14 cellular contexts compared by ENCODE assay signal in the genomic region with DNA sequence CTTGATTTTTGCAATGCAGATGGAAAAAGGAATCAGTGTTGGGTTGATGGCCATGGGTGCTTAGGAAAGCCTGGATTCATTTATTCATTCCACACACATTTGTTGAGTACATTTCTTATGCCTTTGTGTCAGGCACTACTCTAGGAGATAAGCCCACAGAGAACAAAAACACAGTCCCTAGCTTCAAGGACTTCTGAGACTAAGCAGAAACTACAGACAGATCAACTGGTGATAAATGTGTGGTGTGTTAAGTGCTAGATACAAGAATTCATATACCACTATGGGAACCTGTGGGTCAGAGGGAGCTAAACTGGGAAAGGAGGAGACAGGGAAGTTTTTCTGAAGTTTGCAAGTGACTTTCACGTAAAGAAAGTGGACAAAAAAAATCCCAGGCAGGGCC.
DNase-seq lines count a peak whose midpoint lies in the region; ATAC-seq and TF ChIP-seq lines count a peak whose summit lies in the region.
"Had no signal": no experiment of that assay in that cellular context is flagged by ENCODE, and none has a peak within 500 bp of the region (broad histone marks: within the 10 kb centered on the region; RNA-seq: fewer than 3 reads in every experiment).

No MANE protein-coding gene starts in this region.

- H3K27ac ChIP-seq in BLaER1 treated with 17β-estradiol and CSF1 and Interleukin-3, amounts not matched to agents 10 nM and 100 nM, result peak overlapping the region in 5 of 11 experiments; percentile 6 to 58 (median 14); a peak in 5 of 22 replicates
- H3K27ac ChIP-seq in parathyroid adenoma (no peak overlapping the region), tibial artery (no peak overlapping the region)

- no peak overlapping the region for H2AFZ ChIP-seq in Loucy (ENCODE audit: low read length)
- H2AFZ ChIP-seq in parathyroid adenoma, result peak overlapping the region; percentile 53

- H3F3A ChIP-seq in Loucy (ENCODE audit: low read depth), result no peaks in the 10 kb centered on the region

- peaks cover 1% of the 10 kb centered on the region for H3K27me3 Mint-ChIP-seq in endothelial cell (ENCODE audit: unreplicated experiment)

- TF ChIP-seq CTCF in Loucy (conservative IDR thresholded peaks at IDR 0.05; ENCODE audit: low read length), result no peak
- no peak for TF ChIP-seq CTCF in endothelial cell (IDR thresholded peaks at IDR 0.05; ENCODE audit: unreplicated experiment)
- TF ChIP-seq CTCF in parathyroid adenoma (IDR thresholded peaks at IDR 0.05), result no peak
- TF ChIP-seq CTCF in tibial artery (IDR thresholded peaks at IDR 0.05), result no peak

- peaks cover 27 to 74% (median 39%) of the 10 kb centered on the region in 10 experiments for H3K4me1 ChIP-seq in BLaER1 treated with 17β-estradiol and CSF1 and Interleukin-3, amounts not matched to agents 10 nM and 100 nM
- H3K4me1 ChIP-seq in Loucy (ENCODE audit: insufficient read depth, low read length, poor library complexity, severe bottlenecking) (peaks cover 37% of the 10 kb centered on the region), parathyroid adenoma (peaks cover 4% of the 10 kb centered on the region), tibial artery (peaks cover 0 to 10% (median 0%) of the 10 kb centered on the region in 4 donors)

- H3K79me2 ChIP-seq in Loucy (ENCODE audit: insufficient read depth, low read length) (no peaks in the 10 kb centered on the region), parathyroid adenoma (no peaks in the 10 kb centered on the region)

- H3K4me1 Mint-ChIP-seq in endothelial cell (ENCODE audit: unreplicated experiment), result peaks cover 31% of the 10 kb centered on the region
- H3K4me1 Mint-ChIP-seq in stimulated activated effector memory CD8-positive, alpha-beta T cell treated with anti-CD3 and anti-CD28 coated beads, Interleukin-12 subunit alpha, Interleukin-12 subunit beta, amount 100 ng/mL, for 72 hours, result peaks cover 38% of the 10 kb centered on the region

- no peaks in the 10 kb centered on the region for H3K36me3 Mint-ChIP-seq in endothelial cell (ENCODE audit: low read depth, unreplicated experiment)
- H3K36me3 Mint-ChIP-seq in stimulated activated effector memory CD8-positive, alpha-beta T cell treated with anti-CD3 and anti-CD28 coated beads, Interleukin-12 subunit alpha, Interleukin-12 subunit beta, amount 100 ng/mL, for 72 hours, result no peaks in the 10 kb centered on the region
- H3K36me3 Mint-ChIP-seq: CD8-positive, alpha-beta T cell had no signal

- H3K27me3 ChIP-seq in BLaER1 treated with 17β-estradiol and CSF1 and Interleukin-3, amounts not matched to agents 10 nM and 100 nM, result no peaks in the 10 kb centered on the region
- no peaks in the 10 kb centered on the region for H3K27me3 ChIP-seq in Loucy (ENCODE audit: insufficient read depth, low read length, poor library complexity, severe bottlenecking)
- no peaks in the 10 kb centered on the region for H3K27me3 ChIP-seq in parathyroid adenoma (ENCODE audit: control insufficient read depth, insufficient read depth, low read length)
- H3K27me3 ChIP-seq in tibial artery, result no peaks in the 10 kb centered on the region

- H3K4me3 ChIP-seq in BLaER1 treated with 17β-estradiol and CSF1 and Interleukin-3, amounts not matched to agents 10 nM and 100 nM, result no peak overlapping the region
- H3K4me3 ChIP-seq in Loucy (ENCODE audit: low read length, poor library complexity, severe bottlenecking) (no peak overlapping the region), parathyroid adenoma (ENCODE audit: low read depth, low read length) (no peak overlapping the region), tibial artery (no peak overlapping the region)

- ATAC-seq in stimulated activated effector memory CD8-positive, alpha-beta T cell treated with anti-CD3 and anti-CD28 coated beads, Interleukin-12 subunit alpha, Interleukin-12 subunit beta, amount 100 ng/mL, for 72 hours, result no peak
- ATAC-seq in GM21447 (IDR thresholded peaks at IDR 0.05; ENCODE audit: unreplicated experiment), result no peak
- ATAC-seq: CD8-positive, alpha-beta T cell had no signal

- peak overlapping the region; percentile 55 for H3K27ac Mint-ChIP-seq in endothelial cell (ENCODE audit: unreplicated experiment)
- H3K27ac Mint-ChIP-seq in stimulated activated effector memory CD8-positive, alpha-beta T cell treated with anti-CD3 and anti-CD28 coated beads, Interleukin-12 subunit alpha, Interleukin-12 subunit beta, amount 100 ng/mL, for 72 hours, result no peak overlapping the region
- H3K27ac Mint-ChIP-seq: B cell; CD8-positive, alpha-beta T cell had no signal

- H3K9me3 ChIP-seq in BLaER1 treated with 17β-estradiol and CSF1 and Interleukin-3, amounts not matched to agents 10 nM and 100 nM (replicated peaks in 1 of 11), result peaks cover 0 to 6% (median 0%) of the 10 kb centered on the region in 11 experiments; a peak in 1 of 22 replicates
- H3K9me3 ChIP-seq in Loucy (ENCODE audit: insufficient read depth, low read depth, low read length) (no peaks in the 10 kb centered on the region), parathyroid adenoma (ENCODE audit: control insufficient read depth, low read length) (no peaks in the 10 kb centered on the region), tibial artery (no peaks in the 10 kb centered on the region)

- no peak overlapping the region for H3K4me3 Mint-ChIP-seq in endothelial cell (ENCODE audit: unreplicated experiment)
- H3K4me3 Mint-ChIP-seq in stimulated activated effector memory CD8-positive, alpha-beta T cell treated with anti-CD3 and anti-CD28 coated beads, Interleukin-12 subunit alpha, Interleukin-12 subunit beta, amount 100 ng/mL, for 72 hours, result no peak overlapping the region
- H3K4me3 Mint-ChIP-seq: B cell; CD8-positive, alpha-beta T cell had no signal

- intact Hi-C loops in tibial artery (cut with DNase I; ENCODE audit: low total_unique reads), result no loop called here

- H4K20me1 ChIP-seq in BLaER1 treated with 17β-estradiol and CSF1 and Interleukin-3, amounts not matched to agents 10 nM and 100 nM, result no peaks in the 10 kb centered on the region
- no peaks in the 10 kb centered on the region for H4K20me1 ChIP-seq in Loucy (ENCODE audit: insufficient read depth, low read length, poor library complexity, severe bottlenecking)

- H3K9ac ChIP-seq in BLaER1 treated with 17β-estradiol and CSF1 and Interleukin-3, amounts not matched to agents 10 nM and 100 nM, result no peak overlapping the region
- H3K9ac ChIP-seq in Loucy (ENCODE audit: low read depth, low read length, poor library complexity, severe bottlenecking) (peak overlapping the region; percentile 52), parathyroid adenoma (no peak overlapping the region)

- H3K9me2 ChIP-seq in Loucy (replicated peaks; ENCODE audit: low read depth, low read length), result no peaks in the 10 kb centered on the region

- H3K4me2 ChIP-seq in BLaER1 treated with 17β-estradiol and CSF1 and Interleukin-3, amounts not matched to agents 10 nM and 100 nM, result peak overlapping the region in 8 of 11 experiments; percentile 11 to 91 (median 89); a peak in 13 of 22 replicates
- no peak overlapping the region for H3K4me2 ChIP-seq in Loucy (ENCODE audit: low read depth, low read length, poor library complexity, severe bottlenecking)
- no peak overlapping the region for H3K4me2 ChIP-seq in parathyroid adenoma (ENCODE audit: low read length)

- DNase-seq in endothelial cell (ENCODE audit: low spot score) (no peak), tibial artery (no peak)
- DNase-seq in stimulated activated effector memory CD8-positive, alpha-beta T cell treated with anti-CD3 and anti-CD28 coated beads, Interleukin-12 subunit alpha, Interleukin-12 subunit beta, amount 100 ng/mL, for 72 hours (ENCODE audit: low spot score in 2 of 2), result no peak
- DNase-seq: CD8-positive, alpha-beta T cell; COR-L47; DMS153; DMS79 treated with DMSO at 0.1 percent for 48 hours; EL; HCEC 1CT had no signal

- H3K9me3 Mint-ChIP-seq in endothelial cell (ENCODE audit: unreplicated experiment), result no peaks in the 10 kb centered on the region
- H3K9me3 Mint-ChIP-seq in stimulated activated effector memory CD8-positive, alpha-beta T cell treated with anti-CD3 and anti-CD28 coated beads, Interleukin-12 subunit alpha, Interleukin-12 subunit beta, amount 100 ng/mL, for 72 hours, result no peaks in the 10 kb centered on the region
- H3K9me3 Mint-ChIP-seq: CD8-positive, alpha-beta T cell had no signal

- H3K36me3 ChIP-seq in BLaER1 treated with 17β-estradiol and CSF1 and Interleukin-3, amounts not matched to agents 10 nM and 100 nM, result no peaks in the 10 kb centered on the region
- no peaks in the 10 kb centered on the region for H3K36me3 ChIP-seq in Loucy (ENCODE audit: insufficient read depth, low read length)
- no peaks in the 10 kb centered on the region for H3K36me3 ChIP-seq in parathyroid adenoma (ENCODE audit: control insufficient read depth, insufficient read depth, low read length)
- H3K36me3 ChIP-seq in tibial artery, result no peaks in the 10 kb centered on the region

Comparison
In these comparisons a context has a peak if more than half of its experiments do, and no peak if none do; other contexts are left out.
1. H3K4me2 ChIP-seq: peak in BLaER1 treated with 17β-estradiol and CSF1 and Interleukin-3, amounts not matched to agents 10 nM and 100 nM (8 of 11); none in Loucy (single experiment) and parathyroid adenoma (single experiment).